ENCODE assay signal across 13 cellular contexts in genomic region chr11:133918606-133919260, GRCh38. TPM values are rescaled to one million over a fixed set of nuclear protein-coding genes. Genes with fewer than 3 reads are reported as not detected.
DNase-seq lines count a peak whose midpoint lies in the region; ATAC-seq and TF ChIP-seq lines count a peak whose summit lies in the region.
"Had no signal": no experiment of that assay in that cellular context is flagged by ENCODE, and none has a peak within 500 bp of the region (broad histone marks: within the 10 kb centered on the region; RNA-seq: fewer than 3 reads in every experiment).

No MANE protein-coding gene starts in this region.

- peak; percentile 43 for ATAC-seq in stimulated activated naive CD8-positive, alpha-beta T cell treated with anti-CD3 and anti-CD28 coated beads, Interleukin-15, amount 100 ng/mL, for 72 hours
- no peak for ATAC-seq in stimulated activated naive CD8-positive, alpha-beta T cell treated with anti-CD3 and anti-CD28 coated beads, Interleukin-15, Interleukin-2, amounts not matched to agents 100 U/mL and 50 U/mL, for 24 hours
- ATAC-seq in GM21423 (IDR thresholded peaks at IDR 0.05; ENCODE audit: unreplicated experiment), result no peak

- H3K27me3 Mint-ChIP-seq in stimulated activated naive CD8-positive, alpha-beta T cell treated with anti-CD3 and anti-CD28 coated beads, Interleukin-15, amount 100 ng/mL, for 72 hours, result no peaks in the 10 kb centered on the region
- no peaks in the 10 kb centered on the region for H3K27me3 Mint-ChIP-seq in activated naive CD8-positive, alpha-beta T cell
- H3K27me3 Mint-ChIP-seq in type B pancreatic cell, result peaks cover 6% of the 10 kb centered on the region
- H3K27me3 Mint-ChIP-seq: brain had no signal

- H3K4me3 ChIP-seq in iPS-20b (ENCODE audit: low read length) (peak overlapping the region; percentile 63), colonic mucosa (no peak overlapping the region)

- H3K4me3 Mint-ChIP-seq in stimulated activated naive CD8-positive, alpha-beta T cell treated with anti-CD3 and anti-CD28 coated beads, Interleukin-15, amount 100 ng/mL, for 72 hours, result peak overlapping the region; percentile 32 to 81
- H3K4me3 Mint-ChIP-seq in activated naive CD8-positive, alpha-beta T cell, result peak overlapping the region; percentile 73
- peak overlapping the region; percentile 60 for H3K4me3 Mint-ChIP-seq in type B pancreatic cell

- H3K4me1 Mint-ChIP-seq in stimulated activated naive CD8-positive, alpha-beta T cell treated with anti-CD3 and anti-CD28 coated beads, Interleukin-15, amount 100 ng/mL, for 72 hours, result peaks cover 28% of the 10 kb centered on the region
- H3K4me1 Mint-ChIP-seq in activated naive CD8-positive, alpha-beta T cell (ENCODE audit: low read depth), result peaks cover 2% of the 10 kb centered on the region
- no peaks in the 10 kb centered on the region for H3K4me1 Mint-ChIP-seq in type B pancreatic cell (ENCODE audit: unreplicated experiment)
- H3K4me1 Mint-ChIP-seq: brain had no signal

- H3K36me3 ChIP-seq in iPS-20b (ENCODE audit: insufficient read depth, low read depth, low read length), result peaks cover 47% of the 10 kb centered on the region
- H3K36me3 ChIP-seq in colonic mucosa, result no peaks in the 10 kb centered on the region

- intact Hi-C loops in colonic mucosa (cut with DNase I), result no loop called here

- TF ChIP-seq CTCF in type B pancreatic cell (conservative IDR thresholded peaks at IDR 0.05) (no peak), colonic mucosa (IDR thresholded peaks at IDR 0.05) (no peak)

- H3K27ac ChIP-seq in iPS-20b (ENCODE audit: low read length) (no peak overlapping the region), colonic mucosa (no peak overlapping the region)
- H3K27ac ChIP-seq: testis had no signal

- DNase-seq in stimulated activated naive CD8-positive, alpha-beta T cell treated with anti-CD3 and anti-CD28 coated beads, Interleukin-15, amount 100 ng/mL, for 72 hours, result no peak
- no peak for DNase-seq in stimulated activated naive CD8-positive, alpha-beta T cell treated with anti-CD3 and anti-CD28 coated beads, Interleukin-15, Interleukin-2, amounts not matched to agents 100 U/mL and 50 U/mL, for 24 hours
- no peak for DNase-seq in type B pancreatic cell (ENCODE audit: extremely low spot score, unreplicated experiment)
- no peak for DNase-seq in colonic mucosa
- DNase-seq in AG08395 (ENCODE audit: low spot score), result no peak
- DNase-seq: DMS79, kidney glomerular epithelial cell, NCI-H524 had no signal

- no peaks in the 10 kb centered on the region for H3K9me3 Mint-ChIP-seq in stimulated activated naive CD8-positive, alpha-beta T cell treated with anti-CD3 and anti-CD28 coated beads, Interleukin-15, amount 100 ng/mL, for 72 hours
- no peaks in the 10 kb centered on the region for H3K9me3 Mint-ChIP-seq in activated naive CD8-positive, alpha-beta T cell (ENCODE audit: low read depth)
- no peaks in the 10 kb centered on the region for H3K9me3 Mint-ChIP-seq in type B pancreatic cell
- H3K9me3 Mint-ChIP-seq: brain had no signal

- no peaks in the 10 kb centered on the region for H3K27me3 ChIP-seq in iPS-20b (ENCODE audit: insufficient read depth, low read length)
- H3K27me3 ChIP-seq in colonic mucosa, result no peaks in the 10 kb centered on the region
- H3K27me3 ChIP-seq: testis had no signal

- H3K27ac Mint-ChIP-seq in stimulated activated naive CD8-positive, alpha-beta T cell treated with anti-CD3 and anti-CD28 coated beads, Interleukin-15, amount 100 ng/mL, for 72 hours, result peak overlapping the region in 1 of 2 donors; percentile 54
- H3K27ac Mint-ChIP-seq in activated naive CD8-positive, alpha-beta T cell, result no peak overlapping the region
- H3K27ac Mint-ChIP-seq in type B pancreatic cell, result no peak overlapping the region
- H3K27ac Mint-ChIP-seq: brain had no signal

- H3K36me3 Mint-ChIP-seq in activated naive CD8-positive, alpha-beta T cell, result peaks cover 5% of the 10 kb centered on the region
- H3K36me3 Mint-ChIP-seq in type B pancreatic cell, result peaks cover 3% of the 10 kb centered on the region

- H3K9me3 ChIP-seq in iPS-20b (ENCODE audit: insufficient read depth, low read depth, low read length), result no peaks in the 10 kb centered on the region
- H3K9me3 ChIP-seq in colonic mucosa, result no peaks in the 10 kb centered on the region
- H3K9me3 ChIP-seq: testis had no signal

- H3K9ac ChIP-seq in iPS-20b (ENCODE audit: low read depth, low read length), result peak overlapping the region; percentile 45; the same call in 1 of the 2 replicates
- no peak overlapping the region for H3K9ac ChIP-seq in colonic mucosa (ENCODE audit: low read depth in 2 of 2, low read length in 2 of 2)

- H3K4me1 ChIP-seq in iPS-20b (ENCODE audit: insufficient read depth, low read length) (peaks cover 3% of the 10 kb centered on the region; the same call in 1 of the 2 replicates), colonic mucosa (no peaks in the 10 kb centered on the region)
- H3K4me1 ChIP-seq: testis had no signal

RNA-seq across cellular contexts. Expression of gene IGSF9B, which starts 38.0 kb away (rescaled TPM):
- total RNA-seq in type B pancreatic cell (ENCODE audit: low replicate concordance), result 6.6 and 10.6 TPM in 2 replicates
- total RNA-seq in colonic mucosa, result 1 to 10 TPM; 5.0 to 6.0 TPM
